2 cellular contexts compared by ENCODE assay signal in genomic region chr1:9845914-9846313, GRCh38.
TF ChIP-seq lines count a peak whose summit lies in the region.

No MANE protein-coding gene starts in this region.

TF ChIP-seq in HEK293, 187 proteins besides CTCF, POLR2A, EP300 and RAD21:
- TF ChIP-seq ZNF324 (tag by site-specific recombination; IDR thresholded peaks at IDR 0.05) (no peak), ZNF658 (tag by site-specific recombination; IDR thresholded peaks at IDR 0.05) (no peak), PRDM1 (tag by site-specific recombination; IDR thresholded peaks at IDR 0.05) (peak; percentile 95), ZBTB17 (tag by site-specific recombination; IDR thresholded peaks at IDR 0.05) (no peak), ZNF701 (tag by site-specific recombination; IDR thresholded peaks at IDR 0.05) (no peak), SCRT2 (tag by site-specific recombination; IDR thresholded peaks at IDR 0.05) (peak; percentile 99), ZBTB1 (tag by site-specific recombination; IDR thresholded peaks at IDR 0.05) (no peak), ZNF510 (tag by site-specific recombination; IDR thresholded peaks at IDR 0.05; ENCODE audit: insufficient replicate concordance) (no peak), ZNF585B (tag by site-specific recombination; IDR thresholded peaks at IDR 0.05) (no peak), ZNF660 (tag by site-specific recombination; IDR thresholded peaks at IDR 0.05) (no peak), SCRT1 (tag by site-specific recombination; IDR thresholded peaks at IDR 0.05; ENCODE audit: borderline replicate concordance) (peak; percentile 99), ZNF654 (tag by site-specific recombination; IDR thresholded peaks at IDR 0.05; ENCODE audit: low read depth) (no peak)
- TF ChIP-seq, protein P1, sequence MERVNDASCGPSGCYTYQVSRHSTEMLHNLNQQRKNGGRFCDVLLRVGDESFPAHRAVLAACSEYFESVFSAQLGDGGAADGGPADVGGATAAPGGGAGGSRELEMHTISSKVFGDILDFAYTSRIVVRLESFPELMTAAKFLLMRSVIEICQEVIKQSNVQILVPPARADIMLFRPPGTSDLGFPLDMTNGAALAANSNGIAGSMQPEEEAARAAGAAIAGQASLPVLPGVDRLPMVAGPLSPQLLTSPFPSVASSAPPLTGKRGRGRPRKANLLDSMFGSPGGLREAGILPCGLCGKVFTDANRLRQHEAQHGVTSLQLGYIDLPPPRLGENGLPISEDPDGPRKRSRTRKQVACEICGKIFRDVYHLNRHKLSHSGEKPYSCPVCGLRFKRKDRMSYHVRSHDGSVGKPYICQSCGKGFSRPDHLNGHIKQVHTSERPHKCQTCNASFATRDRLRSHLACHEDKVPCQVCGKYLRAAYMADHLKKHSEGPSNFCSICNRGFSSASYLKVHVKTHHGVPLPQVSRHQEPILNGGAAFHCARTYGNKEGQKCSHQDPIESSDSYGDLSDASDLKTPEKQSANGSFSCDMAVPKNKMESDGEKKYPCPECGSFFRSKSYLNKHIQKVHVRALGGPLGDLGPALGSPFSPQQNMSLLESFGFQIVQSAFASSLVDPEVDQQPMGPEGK (tag by site-specific recombination; IDR thresholded peaks at IDR 0.05) = no peak
- TF ChIP-seq, protein P2, sequence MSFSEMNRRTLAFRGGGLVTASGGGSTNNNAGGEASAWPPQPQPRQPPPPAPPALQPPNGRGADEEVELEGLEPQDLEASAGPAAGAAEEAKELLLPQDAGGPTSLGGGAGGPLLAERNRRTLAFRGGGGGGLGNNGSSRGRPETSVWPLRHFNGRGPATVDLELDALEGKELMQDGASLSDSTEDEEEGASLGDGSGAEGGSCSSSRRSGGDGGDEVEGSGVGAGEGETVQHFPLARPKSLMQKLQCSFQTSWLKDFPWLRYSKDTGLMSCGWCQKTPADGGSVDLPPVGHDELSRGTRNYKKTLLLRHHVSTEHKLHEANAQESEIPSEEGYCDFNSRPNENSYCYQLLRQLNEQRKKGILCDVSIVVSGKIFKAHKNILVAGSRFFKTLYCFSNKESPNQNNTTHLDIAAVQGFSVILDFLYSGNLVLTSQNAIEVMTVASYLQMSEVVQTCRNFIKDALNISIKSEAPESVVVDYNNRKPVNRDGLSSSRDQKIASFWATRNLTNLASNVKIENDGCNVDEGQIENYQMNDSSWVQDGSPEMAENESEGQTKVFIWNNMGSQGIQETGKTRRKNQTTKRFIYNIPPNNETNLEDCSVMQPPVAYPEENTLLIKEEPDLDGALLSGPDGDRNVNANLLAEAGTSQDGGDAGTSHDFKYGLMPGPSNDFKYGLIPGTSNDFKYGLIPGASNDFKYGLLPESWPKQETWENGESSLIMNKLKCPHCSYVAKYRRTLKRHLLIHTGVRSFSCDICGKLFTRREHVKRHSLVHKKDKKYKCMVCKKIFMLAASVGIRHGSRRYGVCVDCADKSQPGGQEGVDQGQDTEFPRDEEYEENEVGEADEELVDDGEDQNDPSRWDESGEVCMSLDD (tag by site-specific recombination; IDR thresholded peaks at IDR 0.05) = no peak

TF ChIP-seq in H1, 55 proteins besides CTCF, POLR2A, EP300 and RAD21:
- no peak for TF ChIP-seq CBX8 (IDR thresholded peaks at IDR 0.05; ENCODE audit: borderline replicate concordance, low read depth, low read length)
- TF ChIP-seq TEAD4 (IDR thresholded peaks at IDR 0.05; ENCODE audit: low read depth, low read length) = no peak
- TF ChIP-seq JUN (IDR thresholded peaks at IDR 0.05; ENCODE audit: low read depth, low read length) = no peak
- no peak for TF ChIP-seq KDM4A (IDR thresholded peaks at IDR 0.05; ENCODE audit: low read depth, low read length, severe bottlenecking)
- no peak for TF ChIP-seq BRCA1 (IDR thresholded peaks at IDR 0.05; ENCODE audit: low read depth, low read length)
- no peak for TF ChIP-seq SP4 (IDR thresholded peaks at IDR 0.05; ENCODE audit: low read length)
- no peak for TF ChIP-seq KDM5A (IDR thresholded peaks at IDR 0.05; ENCODE audit: low read length)
- no peak for TF ChIP-seq SUZ12 (IDR thresholded peaks at IDR 0.05; ENCODE audit: low read length)
- TF ChIP-seq ATF2 (IDR thresholded peaks at IDR 0.05; ENCODE audit: low read length) = no peak
